ENCODE assay signal across 10 cellular contexts in the genomic region with DNA sequence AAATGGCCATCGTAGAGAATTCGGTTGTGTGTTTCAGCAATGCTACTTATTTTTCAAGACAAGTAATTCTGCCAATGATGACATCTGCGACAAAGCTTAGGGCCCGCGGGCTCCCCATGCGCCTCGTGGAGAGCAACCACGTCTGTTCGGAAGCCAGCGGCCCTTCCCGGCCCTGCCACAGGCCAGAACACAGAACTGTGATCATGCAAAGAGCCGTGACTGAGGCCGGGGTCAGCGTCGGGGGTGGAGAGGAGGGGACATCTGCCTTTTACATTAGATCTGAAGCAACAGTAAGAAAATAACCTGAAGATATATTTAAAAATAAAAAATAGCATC.
"Had no signal": no experiment of that assay in that cellular context is flagged by ENCODE, and none has a peak within 500 bp of the region (broad histone marks: within the 10 kb centered on the region; RNA-seq: fewer than 3 reads in every experiment).

No MANE protein-coding gene starts in this region.

- H3K36me3 ChIP-seq: neutrophil had no signal

- ATAC-seq: naive thymus-derived CD8-positive, alpha-beta T cell had no signal

- H3K9me3 ChIP-seq: neutrophil had no signal

- H3K27ac ChIP-seq: coronary artery, neutrophil had no signal

- H3K27me3 ChIP-seq: neutrophil had no signal

- H3K4me3 ChIP-seq: coronary artery, smooth muscle cell had no signal

- DNase-seq: effector CD8-positive, alpha-beta T cell; foreskin melanocyte; immature natural killer cell; mammary epithelial cell; naive thymus-derived CD8-positive, alpha-beta T cell; stimulated activated CD4-positive, alpha-beta T cell treated with anti-CD3 and anti-CD28 coated beads, Interleukin-2, amount 100 ng/mL, for 48 hours; stimulated activated naive CD4-positive, alpha-beta T cell treated with Interleukin-2 at 50 U/mL for 16 hours had no signal
